ENCODE assay signal across 8 cellular contexts in genomic region chr6:52286798-52287432, GRCh38. TPM values are rescaled to one million over a fixed set of nuclear protein-coding genes. Genes with fewer than 3 reads are reported as not detected.
A peak's percentile ranks its signal among the peaks of the same experiment; 100 is the strongest.
DNase-seq lines count a peak whose midpoint lies in the region; ATAC-seq, FAIRE-seq and TF ChIP-seq lines count a peak whose summit lies in the region.

No MANE protein-coding gene starts in this region.

- no peaks in the 10 kb centered on the region for H3K27me3 ChIP-seq in body of pancreas

- peaks cover 26% of the 10 kb centered on the region for H3K4me1 Mint-ChIP-seq in T-helper 2 cell treated with Interferon-gamma antibody and Interleukin-4, amounts not matched to agents 5 μg/mL and 100 μg/mL, for 36 hours (ENCODE audit: low read depth)

- intact Hi-C loops in body of pancreas (cut with DNase I), result no loop called here
- intact Hi-C loops in kidney (cut with DNase I), result no loop called here

- no peak overlapping the region for H3K9ac ChIP-seq in kidney (ENCODE audit: low read length in 2 of 2)

- peaks cover 19% of the 10 kb centered on the region for H3K36me3 Mint-ChIP-seq in T-helper 2 cell treated with Interferon-gamma antibody and Interleukin-4, amounts not matched to agents 5 μg/mL and 100 μg/mL, for 36 hours (ENCODE audit: low read depth)

- 10 to 12% methylated on average over 2 of the region's 2 CpGs for WGBS in body of pancreas, 2 donors

- H3K27ac ChIP-seq in body of pancreas (no peak overlapping the region), kidney (ENCODE audit: low read depth in 2 of 2, low read length in 2 of 2) (no peak overlapping the region)

- TF ChIP-seq CTCF in body of pancreas (IDR thresholded peaks at IDR 0.05), result peak in 6 of 7 experiments; percentile 32 to 58 (median 46)
- peak; percentile 56 for TF ChIP-seq CTCF in kidney (IDR thresholded peaks at IDR 0.05; ENCODE audit: borderline replicate concordance, extremely low read depth, insufficient read depth)

- H3K9me3 Mint-ChIP-seq in T-helper 2 cell treated with Interferon-gamma antibody and Interleukin-4, amounts not matched to agents 5 μg/mL and 100 μg/mL, for 36 hours, result no peaks in the 10 kb centered on the region

- H3K36me3 ChIP-seq in body of pancreas (replicated peaks in 1 of 2; ENCODE audit: insufficient read depth in 1 of 2, low read depth in 2 of 2) (peaks cover 4% of the 10 kb centered on the region in 2 donors), kidney (ENCODE audit: control insufficient read depth in 1 of 2, insufficient read depth in 2 of 2, low read length in 2 of 2) (peaks cover 2 to 6% of the 10 kb centered on the region in 2 donors)

- peak overlapping the region; percentile 51 for H3K4me3 Mint-ChIP-seq in T-helper 2 cell treated with Interferon-gamma antibody and Interleukin-4, amounts not matched to agents 5 μg/mL and 100 μg/mL, for 36 hours

- H3K27me3 Mint-ChIP-seq in T-helper 2 cell treated with Interferon-gamma antibody and Interleukin-4, amounts not matched to agents 5 μg/mL and 100 μg/mL, for 36 hours (ENCODE audit: low read depth), result no peaks in the 10 kb centered on the region

- TF ChIP-seq POLR2A in body of pancreas (IDR thresholded peaks at IDR 0.05), result no peak

- no peak for ATAC-seq in body of pancreas
- ATAC-seq in GM19324 (IDR thresholded peaks at IDR 0.05; ENCODE audit: low FRiP score, unreplicated experiment), result no peak

- H3K9me3 ChIP-seq in body of pancreas (no peaks in the 10 kb centered on the region), kidney (ENCODE audit: control insufficient read depth in 1 of 2, low read length in 2 of 2) (no peaks in the 10 kb centered on the region)

- H3K4me3 ChIP-seq in body of pancreas (no peak overlapping the region), kidney (ENCODE audit: low read length in 2 of 2) (no peak overlapping the region)

- peak overlapping the region; percentile 71 for H3K27ac Mint-ChIP-seq in T-helper 2 cell treated with Interferon-gamma antibody and Interleukin-4, amounts not matched to agents 5 μg/mL and 100 μg/mL, for 36 hours

- H3K4me1 ChIP-seq in body of pancreas (peaks cover 12% of the 10 kb centered on the region), kidney (ENCODE audit: control insufficient read depth in 1 of 2, insufficient read depth in 1 of 2, low read depth in 1 of 2, low read length in 2 of 2) (peaks cover 6 to 9% of the 10 kb centered on the region in 2 donors)

- FAIRE-seq in kidney (lab: Jason Lieb, UNC), result no peak

- DNase-seq in activated gamma-delta T cell treated with Interleukin-2 at 50 U/mL for 16 hours (peak; percentile 52), activated gamma-delta T cell (lab: John Stamatoyannopoulos, UW) (no peak), NCI-H1694 treated with DMSO at 0.1 percent for 48 hours (lab: John Stamatoyannopoulos, UW) (peak; percentile 27), body of pancreas (peak; percentile 51 to 75 (median 68)), kidney (no peak)
- peak; percentile 42 for DNase-seq in T-helper 2 cell treated with Interferon-gamma antibody and Interleukin-4, amounts not matched to agents 5 μg/mL and 100 μg/mL, for 36 hours (ENCODE audit: low spot score)
- peak; percentile 57 to 70 for DNase-seq in stimulated activated CD4-positive, alpha-beta T cell treated with anti-CD3 and anti-CD28 coated beads, Interleukin-2, amount 100 ng/mL, for 48 hours

RNA-seq across cellular contexts. Expression of gene MCM3, which starts 2.4 kb away (rescaled TPM):
- total RNA-seq in body of pancreas, result 10 to 100 TPM; 15.6 to 21.4 TPM
- total RNA-seq in kidney, result 40.9 TPM
- 19.7 TPM for polyA plus RNA-seq in kidney (ENCODE audit: insufficient read depth, low read depth, low replicate concordance)

RNA-seq across cellular contexts. Expression of gene IL17F, which starts 42.6 kb away (rescaled TPM):
- total RNA-seq in body of pancreas, result not detected
- total RNA-seq in kidney, result not detected
- not detected for polyA plus RNA-seq in kidney (ENCODE audit: insufficient read depth, low read depth, low replicate concordance)

Comparison
In these comparisons a context has a peak if more than half of its experiments do, and no peak if none do; other contexts are left out.
1. DNase-seq: peak in activated gamma-delta T cell treated with Interleukin-2 at 50 U/mL for 16 hours (single experiment), NCI-H1694 treated with DMSO at 0.1 percent for 48 hours (single experiment), T-helper 2 cell treated with Interferon-gamma antibody and Interleukin-4, amounts not matched to agents 5 μg/mL and 100 μg/mL, for 36 hours (single experiment), body of pancreas (4 of 4) and stimulated activated CD4-positive, alpha-beta T cell treated with anti-CD3 and anti-CD28 coated beads, Interleukin-2, amount 100 ng/mL, for 48 hours (2 of 2); none in activated gamma-delta T cell (single experiment) and kidney (single experiment).